Comparison of ENCODE assay signal across 11 cellular contexts in the genomic region with DNA sequence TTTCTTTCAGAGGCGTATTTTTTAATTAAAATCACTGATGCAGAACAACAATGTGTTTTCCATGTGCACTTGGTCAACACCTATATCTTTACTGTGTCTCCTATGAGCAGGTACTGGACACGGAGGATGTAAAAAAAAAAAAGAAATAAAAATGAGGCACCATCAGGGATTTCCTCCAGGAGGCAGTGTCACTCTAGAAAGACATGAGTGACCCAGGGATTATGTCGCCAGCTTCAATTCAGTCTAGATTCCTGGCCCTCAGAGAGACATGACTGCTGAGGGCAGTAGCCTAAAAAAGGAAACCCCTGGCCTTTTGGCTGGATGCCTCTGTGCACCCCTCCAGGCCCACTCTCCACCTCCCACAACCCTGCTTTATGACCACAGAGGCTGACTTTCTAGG. TPM values are rescaled to one million over a fixed set of nuclear protein-coding genes. Genes with fewer than 3 reads are reported as not detected.
DNase-seq lines count a peak whose midpoint lies in the region; ATAC-seq, FAIRE-seq and TF ChIP-seq lines count a peak whose summit lies in the region.
"Had no signal": no experiment of that assay in that cellular context is flagged by ENCODE, and none has a peak within 500 bp of the region (broad histone marks: within the 10 kb centered on the region; RNA-seq: fewer than 3 reads in every experiment).

No MANE protein-coding gene starts in this region.

- TF ChIP-seq CTCF in 22Rv1 (IDR thresholded peaks at IDR 0.05) (peak; percentile 44), HCT116 (IDR thresholded peaks at IDR 0.05 in 2 of 3, conservative IDR thresholded peaks at IDR 0.05 in 1 of 3; ENCODE audit: borderline replicate concordance in 1 of 3, insufficient read depth in 1 of 3, low read depth in 2 of 3, low read length in 2 of 3) (peak; percentile 15 to 50 (median 32); a peak in 4 of 6 replicates), body of pancreas (IDR thresholded peaks at IDR 0.05) (peak; percentile 37 to 88 (median 69)), kidney (IDR thresholded peaks at IDR 0.05; ENCODE audit: borderline replicate concordance, extremely low read depth, insufficient read depth) (peak; percentile 34)

- H3K9ac ChIP-seq in HCT116 (ENCODE audit: low read length) (no peak overlapping the region), kidney (ENCODE audit: low read length in 2 of 2) (no peak overlapping the region)

- H3K36me3 Mint-ChIP-seq in activated CD4-positive, alpha-beta memory T cell treated with anti-CD3 and anti-CD28 coated beads, Interleukin-2, amount 10 ng/mL, durations not matched to agents 7 days and 5 days (ENCODE audit: low read depth): no peaks in the 10 kb centered on the region
- H3K36me3 Mint-ChIP-seq: memory B cell had no signal

- TF ChIP-seq RAD21 in HCT116 (IDR thresholded peaks at IDR 0.05; ENCODE audit: low read depth): peak; percentile 53

- POLR2A ChIA-PET in HCT116 (lab: Charles Lee): no interaction called here
- POLR2A ChIA-PET in activated CD4-positive, alpha-beta memory T cell treated with anti-CD3 and anti-CD28 coated beads, Interleukin-2, amount 10 ng/mL, durations not matched to agents 7 days and 5 days (lab: Charles Lee): interaction anchor here (0.9 kb wide), 1 partner anchor 13 kb away, joined by 3 read pairs; no protein-coding TSS in a partner anchor

- peak; percentile 12 for DNase-seq in HCT116 (ENCODE audit: low read depth, low spot score)
- peak; percentile 48 to 55 (median 53) for DNase-seq in body of pancreas
- DNase-seq in kidney: no peak
- DNase-seq in activated CD4-positive, alpha-beta memory T cell treated with anti-CD3 and anti-CD28 coated beads, Interleukin-2, amount 10 ng/mL, durations not matched to agents 7 days and 5 days: no peak
- DNase-seq in GM19238 (ENCODE audit: insufficient read length, low spot score): no peak
- DNase-seq: CD4-positive, alpha-beta T cell; NCI-H510A had no signal

- H3K27ac ChIP-seq in 22Rv1 (no peak overlapping the region), HCT116 (ENCODE audit: low read depth, low read length) (no peak overlapping the region), body of pancreas (no peak overlapping the region), kidney (ENCODE audit: low read depth in 2 of 2, low read length in 2 of 2) (no peak overlapping the region)

- no peaks in the 10 kb centered on the region for H3K9me2 ChIP-seq in HCT116 (ENCODE audit: insufficient read depth)

- H3K36me3 ChIP-seq in HCT116 (ENCODE audit: control insufficient read depth in 1 of 2, insufficient read depth in 2 of 2, low read length in 2 of 2) (no peaks in the 10 kb centered on the region), body of pancreas (replicated peaks in 1 of 2; ENCODE audit: insufficient read depth in 1 of 2, low read depth in 2 of 2) (no peaks in the 10 kb centered on the region), kidney (ENCODE audit: control insufficient read depth in 1 of 2, insufficient read depth in 2 of 2, low read length in 2 of 2) (no peaks in the 10 kb centered on the region)

- H3K9me3 ChIP-seq in HCT116 (ENCODE audit: control insufficient read depth in 1 of 2, insufficient read depth in 1 of 2, low read depth in 1 of 2, low read length in 2 of 2) (no peaks in the 10 kb centered on the region), body of pancreas (no peaks in the 10 kb centered on the region), kidney (ENCODE audit: control insufficient read depth in 1 of 2, low read length in 2 of 2) (no peaks in the 10 kb centered on the region)

- H3K9me3 Mint-ChIP-seq in activated CD4-positive, alpha-beta memory T cell treated with anti-CD3 and anti-CD28 coated beads, Interleukin-2, amount 10 ng/mL, durations not matched to agents 7 days and 5 days: peaks cover 2% of the 10 kb centered on the region
- H3K9me3 Mint-ChIP-seq: CD4-positive, alpha-beta T cell; memory B cell had no signal

- H3K4me3 Mint-ChIP-seq in activated CD4-positive, alpha-beta memory T cell treated with anti-CD3 and anti-CD28 coated beads, Interleukin-2, amount 10 ng/mL, durations not matched to agents 7 days and 5 days: no peak overlapping the region
- H3K4me3 Mint-ChIP-seq: CD4-positive, alpha-beta T cell; memory B cell had no signal

- no peak overlapping the region for H3K27ac Mint-ChIP-seq in activated CD4-positive, alpha-beta memory T cell treated with anti-CD3 and anti-CD28 coated beads, Interleukin-2, amount 10 ng/mL, durations not matched to agents 7 days and 5 days
- H3K27ac Mint-ChIP-seq: CD4-positive, alpha-beta T cell; memory B cell had no signal

- no peaks in the 10 kb centered on the region for H4K20me1 ChIP-seq in HCT116 (ENCODE audit: insufficient read depth)

- intact Hi-C loops in HCT116 (cut with micrococcal nuclease): loop anchor here (5.0 to 10.0 kb wide), 2 partner anchors 110 to 143 kb away; no protein-coding TSS in a partner anchor
- intact Hi-C loops in body of pancreas (cut with DNase I): loop anchor here (5.0 kb wide), 1 partner anchor 115 kb away; no protein-coding TSS in a partner anchor
- intact Hi-C loops in kidney (cut with DNase I): no loop called here

- no peak for TF ChIP-seq POLR2A in HCT116 (IDR thresholded peaks at IDR 0.05; ENCODE audit: borderline replicate concordance, extremely low read depth, insufficient read depth, insufficient read length)
- no peak for TF ChIP-seq POLR2A in body of pancreas (IDR thresholded peaks at IDR 0.05)

- ATAC-seq in HCT116: peak; percentile 62
- ATAC-seq in body of pancreas: peak; percentile 84
- ATAC-seq in GM21381 (IDR thresholded peaks at IDR 0.05; ENCODE audit: unreplicated experiment): no peak
- ATAC-seq in GM21447 (IDR thresholded peaks at IDR 0.05; ENCODE audit: unreplicated experiment): no peak

- no peak overlapping the region for H3K4me2 ChIP-seq in HCT116 (ENCODE audit: low read length)

- RAD21 ChIA-PET in HCT116 (lab: Charles Lee; ENCODE audit: low non-redundant PET in 1 of 2, low total read pairs in 2 of 2, uncharacterized antibody in 2 of 2, unreplicated experiment in 2 of 2): no interaction called here

- H3K4me1 ChIP-seq in HCT116 (ENCODE audit: control insufficient read depth in 1 of 2, insufficient read depth in 2 of 2, low read length in 2 of 2): no peaks in the 10 kb centered on the region
- peaks cover 7% of the 10 kb centered on the region for H3K4me1 ChIP-seq in body of pancreas
- no peaks in the 10 kb centered on the region for H3K4me1 ChIP-seq in kidney (ENCODE audit: control insufficient read depth in 1 of 2, insufficient read depth in 1 of 2, low read depth in 1 of 2, low read length in 2 of 2)

- no peaks in the 10 kb centered on the region for H3K4me1 Mint-ChIP-seq in activated CD4-positive, alpha-beta memory T cell treated with anti-CD3 and anti-CD28 coated beads, Interleukin-2, amount 10 ng/mL, durations not matched to agents 7 days and 5 days

- 33 to 52% methylated on average over 3 of the region's 3 CpGs for WGBS in body of pancreas, 2 donors

- BruUV-seq in HCT116 (replicated peaks; lab: Mats Ljungman, UMichigan): no TSS peak

- peaks cover 5% of the 10 kb centered on the region for H3K27me3 Mint-ChIP-seq in activated CD4-positive, alpha-beta memory T cell treated with anti-CD3 and anti-CD28 coated beads, Interleukin-2, amount 10 ng/mL, durations not matched to agents 7 days and 5 days

- CTCF ChIA-PET in HCT116 (lab: Charles Lee): interaction anchor here (1.3 to 4.7 kb wide), 3 partner anchors 91 to 370 kb away, joined by 3 to 42 read pairs (median 5); no protein-coding TSS in a partner anchor
- CTCF ChIA-PET in activated CD4-positive, alpha-beta memory T cell treated with anti-CD3 and anti-CD28 coated beads, Interleukin-2, amount 10 ng/mL, durations not matched to agents 7 days and 5 days (lab: Charles Lee): interaction anchor here (0.7 to 1.1 kb wide), 2 partner anchors 9 to 249 kb away, joined by 3 read pairs; no protein-coding TSS in a partner anchor

- H3K27me3 ChIP-seq in HCT116 (ENCODE audit: insufficient read depth, low read length): no peaks in the 10 kb centered on the region
- H3K27me3 ChIP-seq in body of pancreas: no peaks in the 10 kb centered on the region

- H2AFZ ChIP-seq in HCT116 (ENCODE audit: low read depth, low read length, poor library complexity, severe bottlenecking): no peak overlapping the region

- H3K79me2 ChIP-seq in HCT116 (ENCODE audit: insufficient read depth, low read length): no peaks in the 10 kb centered on the region

- no peak overlapping the region for H3K4me3 ChIP-seq in HCT116 (replicated peaks in 1 of 2; ENCODE audit: low read depth in 1 of 2, low read length in 2 of 2)
- H3K4me3 ChIP-seq in body of pancreas: no peak overlapping the region
- no peak overlapping the region for H3K4me3 ChIP-seq in kidney (ENCODE audit: low read length in 2 of 2)

- no peak for FAIRE-seq in kidney (lab: Jason Lieb, UNC)

TF ChIP-seq in HCT116, 20 proteins besides CTCF, POLR2A, EP300 and RAD21:
- no peak for TF ChIP-seq ZNF274 (IDR thresholded peaks at IDR 0.05; ENCODE audit: low read depth, low read length)
- TF ChIP-seq YY1 (IDR thresholded peaks at IDR 0.05; ENCODE audit: extremely low read depth, insufficient replicate concordance, low read depth, low read length): no peak
- TF ChIP-seq CBX3 (IDR thresholded peaks at IDR 0.05; ENCODE audit: low read depth): no peak
- TF ChIP-seq, protein P1, sequence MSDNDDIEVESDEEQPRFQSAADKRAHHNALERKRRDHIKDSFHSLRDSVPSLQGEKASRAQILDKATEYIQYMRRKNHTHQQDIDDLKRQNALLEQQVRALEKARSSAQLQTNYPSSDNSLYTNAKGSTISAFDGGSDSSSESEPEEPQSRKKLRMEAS (IDR thresholded peaks at IDR 0.05): no peak
- TF ChIP-seq SP1 (IDR thresholded peaks at IDR 0.05; ENCODE audit: low read depth): no peak
- no peak for TF ChIP-seq EZH2 (IDR thresholded peaks at IDR 0.05)
- TF ChIP-seq JUND (IDR thresholded peaks at IDR 0.05): no peak

RNA-seq across cellular contexts. Expression of a gene that starts 18.3 kb away (rescaled TPM):
- total RNA-seq in HCT116 (2021; ENCODE audit: unreplicated experiment) (not detected), body of pancreas (1 to 10 TPM; 4.0 to 6.2 TPM), kidney (22.7 TPM)
- polyA plus RNA-seq in HCT116 (2012): not detected in 2 replicates
- polyA plus RNA-seq in kidney (ENCODE audit: insufficient read depth, low read depth, low replicate concordance): 3.7 TPM
- not detected for total RNA-seq in activated CD4-positive, alpha-beta memory T cell treated with anti-CD3 and anti-CD28 coated beads, Interleukin-2, amount 10 ng/mL, durations not matched to agents 7 days and 5 days
- total RNA-seq: CD4-positive, alpha-beta T cell had no signal

Comparison
In these comparisons a context has a peak if more than half of its experiments do, and no peak if none do; other contexts are left out.
1. ATAC-seq: peak in HCT116 (single experiment) and body of pancreas (single experiment); none in GM21381 (single experiment) and GM21447 (single experiment).
2. DNase-seq: peak in HCT116 (single experiment) and body of pancreas (4 of 4); none in kidney (single experiment), activated CD4-positive, alpha-beta memory T cell treated with anti-CD3 and anti-CD28 coated beads, Interleukin-2, amount 10 ng/mL, durations not matched to agents 7 days and 5 days (single experiment) and GM19238 (single experiment).
3. Peak in every context shown above with its lines, with median percentiles within 50 percentile points of each other: CTCF ChIP-seq.